In genomic region chr9:93052791-93053540, GRCh38 we compare ENCODE assay signal across 15 cellular contexts. TPM values are rescaled to one million over a fixed set of nuclear protein-coding genes. Genes with fewer than 3 reads are reported as not detected.
DNase-seq lines count a peak whose midpoint lies in the region; ATAC-seq and TF ChIP-seq lines count a peak whose summit lies in the region.
"Had no signal": no experiment of that assay in that cellular context is flagged by ENCODE, and none has a peak within 500 bp of the region (broad histone marks: within the 10 kb centered on the region; RNA-seq: fewer than 3 reads in every experiment).

No MANE protein-coding gene starts in this region.

- no peak for TF ChIP-seq CTCF in activated CD8-positive, alpha-beta T cell treated with anti-CD3 and anti-CD28 coated beads for 36 hours (IDR thresholded peaks at IDR 0.05)
- 0 out of 2 replicates have a peak, but pooled peaks have one; percentile 18 for TF ChIP-seq CTCF in PC-9 (conservative IDR thresholded peaks at IDR 0.05)
- no peak for TF ChIP-seq CTCF in lower lobe of right lung (IDR thresholded peaks at IDR 0.05)
- TF ChIP-seq CTCF in upper lobe of right lung (IDR thresholded peaks at IDR 0.05): no peak
- TF ChIP-seq CTCF in BE2C (IDR thresholded peaks at IDR 0.05; ENCODE audit: low read depth, low read length): no peak
- no peak for TF ChIP-seq CTCF in adrenal gland (IDR thresholded peaks at IDR 0.05)

- 0 out of 2 replicates have a peak, but pooled peaks cover 5% of the 10 kb centered on the region for H3F3A ChIP-seq in PC-9 (ENCODE audit: insufficient read depth, low read depth)

- 84 to 95% (median 90%) methylated on average over 10 to 15 of the region's 15 CpGs for WGBS in adrenal gland, 4 donors

- no peaks in the 10 kb centered on the region for H3K9me3 ChIP-seq in PC-9 (ENCODE audit: insufficient read depth, low read depth)
- H3K9me3 ChIP-seq in lower lobe of right lung: no peaks in the 10 kb centered on the region
- no peaks in the 10 kb centered on the region for H3K9me3 ChIP-seq in upper lobe of right lung
- no peaks in the 10 kb centered on the region for H3K9me3 ChIP-seq in BE2C
- no peaks in the 10 kb centered on the region for H3K9me3 ChIP-seq in adrenal gland (replicated peaks in 1 of 3)

- BruUV-seq in PC-9 (replicated peaks; lab: Mats Ljungman, UMichigan): no TSS peak

- H3K4me1 ChIP-seq in PC-9 (replicated peaks; ENCODE audit: insufficient read depth): peaks cover 3% of the 10 kb centered on the region
- H3K4me1 ChIP-seq in lower lobe of right lung: peaks cover 36% of the 10 kb centered on the region
- H3K4me1 ChIP-seq in upper lobe of right lung: peaks cover 14% of the 10 kb centered on the region
- no peaks in the 10 kb centered on the region for H3K4me1 ChIP-seq in BE2C
- H3K4me1 ChIP-seq in adrenal gland (replicated peaks in 1 of 2): peaks cover 0 to 8% of the 10 kb centered on the region in 2 donors

- H3K27me3 ChIP-seq in PC-9 (ENCODE audit: insufficient read depth, low read depth) (no peaks in the 10 kb centered on the region), lower lobe of right lung (ENCODE audit: low read depth) (no peaks in the 10 kb centered on the region), upper lobe of right lung (no peaks in the 10 kb centered on the region), BE2C (no peaks in the 10 kb centered on the region), adrenal gland (no peaks in the 10 kb centered on the region)

- H3K27me3 Mint-ChIP-seq in activated CD8-positive, alpha-beta T cell treated with anti-CD3 and anti-CD28 coated beads for 36 hours: no peaks in the 10 kb centered on the region
- H3K27me3 Mint-ChIP-seq in activated CD8-positive, alpha-beta T cell treated with anti-CD3 and anti-CD28 coated beads, Interleukin-2, amount 10 ng/mL, durations not matched to agents 7 days and 5 days (ENCODE audit: low read depth): peaks cover 2% of the 10 kb centered on the region
- H3K27me3 Mint-ChIP-seq: T-helper 17 cell had no signal

- peak; percentile 48 for ATAC-seq in activated CD8-positive, alpha-beta T cell treated with anti-CD3 and anti-CD28 coated beads for 36 hours
- ATAC-seq in activated CD8-positive, alpha-beta T cell treated with anti-CD3 and anti-CD28 coated beads, Interleukin-2, amount 10 ng/mL, durations not matched to agents 7 days and 5 days: no peak
- ATAC-seq in lower lobe of right lung (peak; percentile 34 to 53), upper lobe of right lung (peak; percentile 2)
- ATAC-seq: right cardiac atrium, T-helper 17 cell had no signal

- intact Hi-C loops in activated CD8-positive, alpha-beta T cell treated with anti-CD3 and anti-CD28 coated beads for 36 hours (cut with micrococcal nuclease): loop anchor here (10.0 kb wide), 1 partner anchor 938 kb away; the partner anchor contains the start of gene SPTLC1
- intact Hi-C loops in PC-9 (cut with micrococcal nuclease; ENCODE audit: unreplicated experiment) (no loop called here), lower lobe of right lung (cut with DNase I) (no loop called here), upper lobe of right lung (cut with DNase I) (no loop called here), adrenal gland (cut with DNase I) (no loop called here)

- H3K9me2 ChIP-seq in PC-9 (ENCODE audit: insufficient read depth): no peaks in the 10 kb centered on the region

- POLR2A ChIA-PET in activated CD8-positive, alpha-beta T cell treated with anti-CD3 and anti-CD28 coated beads for 36 hours (lab: Charles Lee): interaction anchor here (0.7 to 2.4 kb wide), 8 partner anchors 11 to 129 kb away, joined by 3 to 8 read pairs (median 3); no protein-coding TSS in a partner anchor
- POLR2A ChIA-PET in activated CD8-positive, alpha-beta T cell treated with anti-CD3 and anti-CD28 coated beads, Interleukin-2, amount 10 ng/mL, durations not matched to agents 7 days and 5 days (lab: Charles Lee): interaction anchor here (0.9 to 1.7 kb wide), 3 partner anchors 11 to 25 kb away, joined by 3 to 6 read pairs (median 4); no protein-coding TSS in a partner anchor
- POLR2A ChIA-PET in PC-9 (lab: Charles Lee; ENCODE audit: unreplicated experiment): no interaction called here

- H3K4me1 Mint-ChIP-seq in activated CD8-positive, alpha-beta T cell treated with anti-CD3 and anti-CD28 coated beads for 36 hours (ENCODE audit: low read depth): peaks cover 21% of the 10 kb centered on the region
- peaks cover 42% of the 10 kb centered on the region for H3K4me1 Mint-ChIP-seq in activated CD8-positive, alpha-beta T cell treated with anti-CD3 and anti-CD28 coated beads, Interleukin-2, amount 10 ng/mL, durations not matched to agents 7 days and 5 days (ENCODE audit: low read depth)

- peak; percentile 34 for DNase-seq in activated CD8-positive, alpha-beta T cell treated with anti-CD3 and anti-CD28 coated beads for 36 hours
- DNase-seq in activated CD8-positive, alpha-beta T cell treated with anti-CD3 and anti-CD28 coated beads, Interleukin-2, amount 10 ng/mL, durations not matched to agents 7 days and 5 days: no peak
- DNase-seq in PC-9 (no peak), lower lobe of right lung (peak; percentile 67), upper lobe of right lung (no peak), BE2C (no peak), adrenal gland (no peak), NCI-H345 (lab: John Stamatoyannopoulos, UW) (no peak)
- DNase-seq: ACHN, erythroblast, head of caudate nucleus, KG1, NCI-H146, right cardiac atrium, T-helper 17 cell had no signal

- no peak overlapping the region for H3K4me2 ChIP-seq in PC-9

- no peaks in the 10 kb centered on the region for H3K9me3 Mint-ChIP-seq in activated CD8-positive, alpha-beta T cell treated with anti-CD3 and anti-CD28 coated beads for 36 hours
- no peaks in the 10 kb centered on the region for H3K9me3 Mint-ChIP-seq in activated CD8-positive, alpha-beta T cell treated with anti-CD3 and anti-CD28 coated beads, Interleukin-2, amount 10 ng/mL, durations not matched to agents 7 days and 5 days (ENCODE audit: insufficient read depth)

- H2AFZ ChIP-seq in PC-9: no peak overlapping the region

- H3K79me2 ChIP-seq in PC-9 (ENCODE audit: low read depth): no peaks in the 10 kb centered on the region

- H3K36me3 Mint-ChIP-seq in activated CD8-positive, alpha-beta T cell treated with anti-CD3 and anti-CD28 coated beads for 36 hours (ENCODE audit: low read depth): no peaks in the 10 kb centered on the region
- H3K36me3 Mint-ChIP-seq in activated CD8-positive, alpha-beta T cell treated with anti-CD3 and anti-CD28 coated beads, Interleukin-2, amount 10 ng/mL, durations not matched to agents 7 days and 5 days (ENCODE audit: low read depth): no peaks in the 10 kb centered on the region

- no peaks in the 10 kb centered on the region for H3K36me3 ChIP-seq in PC-9 (ENCODE audit: low read depth)
- no peaks in the 10 kb centered on the region for H3K36me3 ChIP-seq in lower lobe of right lung
- no peaks in the 10 kb centered on the region for H3K36me3 ChIP-seq in upper lobe of right lung
- no peaks in the 10 kb centered on the region for H3K36me3 ChIP-seq in BE2C
- H3K36me3 ChIP-seq in adrenal gland (replicated peaks in 1 of 2): no peaks in the 10 kb centered on the region

- H3K4me3 ChIP-seq in PC-9: no peak overlapping the region
- H3K4me3 ChIP-seq in lower lobe of right lung: no peak overlapping the region
- no peak overlapping the region for H3K4me3 ChIP-seq in upper lobe of right lung
- H3K4me3 ChIP-seq in BE2C (ENCODE audit: low read depth, low read length): no peak overlapping the region
- no peak overlapping the region for H3K4me3 ChIP-seq in adrenal gland

- CTCF ChIA-PET in activated CD8-positive, alpha-beta T cell treated with anti-CD3 and anti-CD28 coated beads for 36 hours (lab: Charles Lee): interaction anchor here (1.0 to 3.3 kb wide), 11 partner anchors 12 to 88 kb away, joined by 3 to 11 read pairs (median 4); no protein-coding TSS in a partner anchor
- CTCF ChIA-PET in activated CD8-positive, alpha-beta T cell treated with anti-CD3 and anti-CD28 coated beads, Interleukin-2, amount 10 ng/mL, durations not matched to agents 7 days and 5 days (lab: Charles Lee): interaction anchor here (0.8 to 2.5 kb wide), 3 partner anchors 11 to 49 kb away, joined by 3 to 8 read pairs (median 3); no protein-coding TSS in a partner anchor
- CTCF ChIA-PET in PC-9 (lab: Charles Lee): interaction anchor here (0.7 kb wide), 1 partner anchor 627 kb away, joined by 4 read pairs; no protein-coding TSS in a partner anchor

- no peak overlapping the region for H3K27ac Mint-ChIP-seq in activated CD8-positive, alpha-beta T cell treated with anti-CD3 and anti-CD28 coated beads for 36 hours
- H3K27ac Mint-ChIP-seq in activated CD8-positive, alpha-beta T cell treated with anti-CD3 and anti-CD28 coated beads, Interleukin-2, amount 10 ng/mL, durations not matched to agents 7 days and 5 days: no peak overlapping the region
- H3K27ac Mint-ChIP-seq: T-helper 17 cell had no signal

- no peak overlapping the region for H3K27ac ChIP-seq in PC-9
- peak overlapping the region; percentile 77 for H3K27ac ChIP-seq in lower lobe of right lung
- H3K27ac ChIP-seq in upper lobe of right lung: peak overlapping the region; percentile 72
- H3K27ac ChIP-seq in adrenal gland: peak overlapping the region in 1 of 5 donors; percentile 78

- TF ChIP-seq POLR2A in adrenal gland (IDR thresholded peaks at IDR 0.05): no peak

- no peaks in the 10 kb centered on the region for H4K20me1 ChIP-seq in PC-9 (ENCODE audit: insufficient read depth)

- no peak overlapping the region for H3K4me3 Mint-ChIP-seq in activated CD8-positive, alpha-beta T cell treated with anti-CD3 and anti-CD28 coated beads for 36 hours
- no peak overlapping the region for H3K4me3 Mint-ChIP-seq in activated CD8-positive, alpha-beta T cell treated with anti-CD3 and anti-CD28 coated beads, Interleukin-2, amount 10 ng/mL, durations not matched to agents 7 days and 5 days
- H3K4me3 Mint-ChIP-seq: T-helper 17 cell had no signal

RNA-seq across cellular contexts. Expression of gene SUSD3, which starts 5.5 kb away (rescaled TPM):
- total RNA-seq in activated CD8-positive, alpha-beta T cell treated with anti-CD3 and anti-CD28 coated beads for 36 hours: 10 to 100 TPM; 34.6 to 36.7 TPM
- total RNA-seq in activated CD8-positive, alpha-beta T cell treated with anti-CD3 and anti-CD28 coated beads, Interleukin-2, amount 10 ng/mL, durations not matched to agents 7 days and 5 days: 10 to 100 TPM; 57.9 to 59.6 TPM
- total RNA-seq in PC-9 (2021): 8.4 and 8.7 TPM in 2 replicates
- 5.3 TPM for total RNA-seq in lower lobe of right lung
- 4.8 TPM for total RNA-seq in upper lobe of right lung
- polyA plus RNA-seq in BE2C (2012; ENCODE audit: insufficient read depth, insufficient read length, low read depth): 1.0 TPM
- total RNA-seq in adrenal gland: 1 to 10 TPM; 1.4 to 4.9 (median 3.3) TPM
- 1 to 10 TPM in 2 of 3 donors, under 1 TPM in 1; 0.60 to 1.7 (median 1.1) TPM for polyA plus RNA-seq in adrenal gland

RNA-seq across cellular contexts. Expression of gene CARD19, which starts 43.1 kb away (rescaled TPM):
- total RNA-seq in activated CD8-positive, alpha-beta T cell treated with anti-CD3 and anti-CD28 coated beads for 36 hours: 10 to 100 TPM; 42.9 to 43.4 TPM
- total RNA-seq in activated CD8-positive, alpha-beta T cell treated with anti-CD3 and anti-CD28 coated beads, Interleukin-2, amount 10 ng/mL, durations not matched to agents 7 days and 5 days: 10 to 100 TPM; 51.7 to 55.4 TPM
- total RNA-seq in PC-9 (2021) (97.5 and 122 TPM in 2 replicates), lower lobe of right lung (25.6 TPM), upper lobe of right lung (31.8 TPM), adrenal gland (10 to 100 TPM; 29.7 to 75.0 (median 39.2) TPM)
- 90.7 TPM for polyA plus RNA-seq in BE2C (2012; ENCODE audit: insufficient read depth, insufficient read length, low read depth)
- polyA plus RNA-seq in adrenal gland: 10 to 100 TPM; 10.7 to 69.1 (median 68.4) TPM

Comparison
In these comparisons a context has a peak if more than half of its experiments do, and no peak if none do; other contexts are left out.
1. DNase-seq: peak in activated CD8-positive, alpha-beta T cell treated with anti-CD3 and anti-CD28 coated beads for 36 hours (single experiment) and lower lobe of right lung (single experiment); none in activated CD8-positive, alpha-beta T cell treated with anti-CD3 and anti-CD28 coated beads, Interleukin-2, amount 10 ng/mL, durations not matched to agents 7 days and 5 days (single experiment), PC-9 (0 of 2), upper lobe of right lung (single experiment), BE2C (single experiment), adrenal gland (0 of 7) and NCI-H345 (single experiment).